In the genomic region with DNA sequence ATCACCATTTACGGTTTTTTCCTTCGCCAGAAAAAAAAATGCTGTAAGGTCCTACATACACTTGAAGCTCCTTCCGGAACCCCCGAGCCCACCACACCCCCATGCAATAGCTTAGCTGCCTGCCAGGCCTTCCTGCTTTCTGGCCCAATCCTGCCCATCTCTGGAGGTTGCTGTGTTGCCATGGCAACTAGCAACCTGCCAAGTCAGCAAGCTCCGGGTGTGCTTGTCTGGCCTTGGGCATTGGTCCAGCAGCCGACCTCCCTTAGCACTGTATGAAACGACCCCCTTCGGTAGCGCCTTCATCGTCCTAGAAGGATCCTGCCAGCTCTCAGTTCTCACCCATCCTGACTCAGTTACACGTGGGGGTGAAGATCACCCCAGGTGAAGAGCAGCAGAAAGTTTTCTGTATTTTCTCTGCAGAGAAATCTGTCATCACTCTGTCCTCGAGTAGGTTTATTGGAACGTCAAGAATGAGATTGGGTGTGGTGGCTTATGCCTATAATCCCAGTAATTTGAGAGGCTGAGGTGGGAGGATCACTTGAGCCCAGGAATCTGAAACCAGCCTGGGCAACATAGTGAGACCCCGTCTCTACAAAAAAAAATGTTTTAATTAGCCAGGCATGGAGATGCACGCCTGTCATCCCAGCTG, we compare ENCODE assay signal across 1 cellular context.
TF ChIP-seq lines count a peak whose summit lies in the region.

No MANE protein-coding gene starts in this region.

TF ChIP-seq in GM12878, 131 proteins besides CTCF, POLR2A, EP300 and RAD21:
- TF ChIP-seq YY1 (IDR thresholded peaks at IDR 0.05; ENCODE audit: low read depth, low read length), result no peak
- TF ChIP-seq, protein P1, sequence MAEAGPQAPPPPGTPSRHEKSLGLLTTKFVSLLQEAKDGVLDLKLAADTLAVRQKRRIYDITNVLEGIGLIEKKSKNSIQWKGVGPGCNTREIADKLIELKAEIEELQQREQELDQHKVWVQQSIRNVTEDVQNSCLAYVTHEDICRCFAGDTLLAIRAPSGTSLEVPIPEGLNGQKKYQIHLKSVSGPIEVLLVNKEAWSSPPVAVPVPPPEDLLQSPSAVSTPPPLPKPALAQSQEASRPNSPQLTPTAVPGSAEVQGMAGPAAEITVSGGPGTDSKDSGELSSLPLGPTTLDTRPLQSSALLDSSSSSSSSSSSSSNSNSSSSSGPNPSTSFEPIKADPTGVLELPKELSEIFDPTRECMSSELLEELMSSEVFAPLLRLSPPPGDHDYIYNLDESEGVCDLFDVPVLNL (IDR thresholded peaks at IDR 0.05; ENCODE audit: low read depth, low read length), result no peak
- no peak for TF ChIP-seq NR2C2 (IDR thresholded peaks at IDR 0.05; ENCODE audit: borderline replicate concordance, control insufficient read depth, insufficient read length, low read depth)
- no peak for TF ChIP-seq RELA (IDR thresholded peaks at IDR 0.05; ENCODE audit: borderline replicate concordance, partially characterized antibody)
- TF ChIP-seq RB1 (IDR thresholded peaks at IDR 0.05; ENCODE audit: borderline replicate concordance), result no peak
- TF ChIP-seq BMI1 (IDR thresholded peaks at IDR 0.05; ENCODE audit: borderline replicate concordance), result peak; percentile 55; the same call in 1 of the 2 replicates
